14 cellular contexts compared by ENCODE assay signal in the genomic region with DNA sequence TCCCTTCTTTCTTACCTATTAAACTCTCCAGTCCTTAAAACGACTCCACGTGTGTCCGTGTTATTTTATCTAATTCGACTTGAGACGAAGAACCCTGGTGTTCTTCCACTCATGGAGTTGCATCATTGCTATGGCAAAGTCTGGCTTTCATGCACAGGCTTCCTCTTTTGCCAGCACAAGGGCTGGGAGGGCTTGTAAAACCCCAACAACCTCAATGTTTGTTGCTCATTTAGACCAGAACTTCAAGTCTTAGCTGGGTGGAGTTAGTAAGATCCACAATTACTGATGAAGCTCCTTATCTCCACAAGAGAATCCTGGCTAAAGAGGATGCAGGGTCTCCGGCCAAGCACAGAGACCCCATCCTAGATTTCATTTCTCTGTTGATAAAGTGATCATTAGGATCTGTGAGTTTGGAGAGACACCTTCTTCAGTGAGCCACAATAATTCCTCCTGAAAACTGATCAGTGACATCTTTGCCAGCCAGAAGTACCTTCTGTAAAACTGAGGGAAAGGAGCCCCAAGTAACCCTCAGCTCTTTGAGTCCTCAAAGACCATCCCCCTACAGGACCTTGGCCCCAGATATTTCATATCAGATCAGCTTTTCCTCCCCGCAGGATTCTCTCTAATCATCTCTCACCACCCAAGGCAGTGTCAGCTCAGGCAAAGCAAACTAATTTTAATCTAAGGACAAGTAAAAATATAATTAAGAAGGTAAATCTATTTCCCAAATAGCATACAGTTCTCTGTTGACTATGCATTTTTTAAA.
DNase-seq lines count a peak whose midpoint lies in the region; ATAC-seq and TF ChIP-seq lines count a peak whose summit lies in the region.
"Had no signal": no experiment of that assay in that cellular context is flagged by ENCODE, and none has a peak within 500 bp of the region (broad histone marks: within the 10 kb centered on the region; RNA-seq: fewer than 3 reads in every experiment).

No MANE protein-coding gene starts in this region.

- peaks cover 81% of the 10 kb centered on the region for H3K4me1 Mint-ChIP-seq in activated CD8-positive, alpha-beta T cell treated with anti-CD3 and anti-CD28 coated beads, Interleukin-2, amount 10 ng/mL, durations not matched to agents 7 days and 5 days (ENCODE audit: low read depth)
- peaks cover 50 to 58% of the 10 kb centered on the region in 2 donors for H3K4me1 Mint-ChIP-seq in natural killer cell treated with Interleukin-12 subunit alpha and Interleukin-12 subunit beta and Interleukin-15 and Interleukin-18, amount 100 ng/mL, for 72 hours (ENCODE audit: low read depth in 2 of 2)
- H3K4me1 Mint-ChIP-seq: activated B cell treated with CpG ODN at 0.5 μM for 24 hours had no signal

- POLR2A ChIA-PET in activated CD8-positive, alpha-beta T cell treated with anti-CD3 and anti-CD28 coated beads, Interleukin-2, amount 10 ng/mL, durations not matched to agents 7 days and 5 days (lab: Charles Lee): interaction anchor here (0.7 to 2.4 kb wide), 11 partner anchors 11 to 143 kb away, joined by 3 to 32 read pairs (median 5); no protein-coding TSS in a partner anchor

- H3K9me3 Mint-ChIP-seq in activated CD8-positive, alpha-beta T cell treated with anti-CD3 and anti-CD28 coated beads, Interleukin-2, amount 10 ng/mL, durations not matched to agents 7 days and 5 days (ENCODE audit: insufficient read depth): no peaks in the 10 kb centered on the region
- H3K9me3 Mint-ChIP-seq in natural killer cell treated with Interleukin-12 subunit alpha and Interleukin-12 subunit beta and Interleukin-15 and Interleukin-18, amount 100 ng/mL, for 72 hours: peaks cover 2% of the 10 kb centered on the region
- H3K9me3 Mint-ChIP-seq: activated B cell treated with CpG ODN at 0.5 μM for 24 hours had no signal

- CTCF ChIA-PET in activated CD8-positive, alpha-beta T cell treated with anti-CD3 and anti-CD28 coated beads, Interleukin-2, amount 10 ng/mL, durations not matched to agents 7 days and 5 days (lab: Charles Lee): interaction anchor here (0.7 to 5.0 kb wide), 20 partner anchors 8 to 512 kb away, joined by 3 to 51 read pairs (median 5); no protein-coding TSS in a partner anchor

- H3K36me3 ChIP-seq in vagina: no peaks in the 10 kb centered on the region
- H3K36me3 ChIP-seq: cardiac muscle cell, ovary, SJSA1, suprapubic skin had no signal

- no peaks in the 10 kb centered on the region for H3K4me1 ChIP-seq in vagina
- H3K4me1 ChIP-seq: A549, SJSA1, suprapubic skin had no signal

- H3K4me3 Mint-ChIP-seq in activated CD8-positive, alpha-beta T cell treated with anti-CD3 and anti-CD28 coated beads, Interleukin-2, amount 10 ng/mL, durations not matched to agents 7 days and 5 days: peak overlapping the region; percentile 55
- peak overlapping the region; percentile 69 for H3K4me3 Mint-ChIP-seq in natural killer cell treated with Interleukin-12 subunit alpha and Interleukin-12 subunit beta and Interleukin-15 and Interleukin-18, amount 100 ng/mL, for 72 hours
- H3K4me3 Mint-ChIP-seq: activated B cell treated with CpG ODN at 0.5 μM for 24 hours had no signal

- no peak overlapping the region for H3K27ac ChIP-seq in vagina
- H3K27ac ChIP-seq: A549, cardiac muscle cell, ovary, SJSA1, suprapubic skin had no signal

- TF ChIP-seq CTCF in vagina (IDR thresholded peaks at IDR 0.05): no peak

- no peaks in the 10 kb centered on the region for H3K9me3 ChIP-seq in vagina
- H3K9me3 ChIP-seq: A549, ovary, SJSA1, suprapubic skin had no signal

- TF ChIP-seq POLR2A in vagina (IDR thresholded peaks at IDR 0.05): no peak

- no peaks in the 10 kb centered on the region for H3K27me3 Mint-ChIP-seq in activated CD8-positive, alpha-beta T cell treated with anti-CD3 and anti-CD28 coated beads, Interleukin-2, amount 10 ng/mL, durations not matched to agents 7 days and 5 days (ENCODE audit: low read depth)
- H3K27me3 Mint-ChIP-seq in natural killer cell treated with Interleukin-12 subunit alpha and Interleukin-12 subunit beta and Interleukin-15 and Interleukin-18, amount 100 ng/mL, for 72 hours: no peaks in the 10 kb centered on the region

- ATAC-seq in activated CD8-positive, alpha-beta T cell treated with anti-CD3 and anti-CD28 coated beads, Interleukin-2, amount 10 ng/mL, durations not matched to agents 7 days and 5 days: peak; percentile 23
- ATAC-seq in natural killer cell treated with Interleukin-12 subunit alpha and Interleukin-12 subunit beta and Interleukin-15 and Interleukin-18, amount 100 ng/mL, for 72 hours: no peak
- ATAC-seq in HG03571 (IDR thresholded peaks at IDR 0.05; ENCODE audit: unreplicated experiment) (no peak), HG03378 (IDR thresholded peaks at IDR 0.05; ENCODE audit: unreplicated experiment) (no peak)
- ATAC-seq: A549 had no signal

- peaks cover 25% of the 10 kb centered on the region for H3K36me3 Mint-ChIP-seq in activated CD8-positive, alpha-beta T cell treated with anti-CD3 and anti-CD28 coated beads, Interleukin-2, amount 10 ng/mL, durations not matched to agents 7 days and 5 days (ENCODE audit: low read depth)
- H3K36me3 Mint-ChIP-seq in natural killer cell treated with Interleukin-12 subunit alpha and Interleukin-12 subunit beta and Interleukin-15 and Interleukin-18, amount 100 ng/mL, for 72 hours: peaks cover 5% of the 10 kb centered on the region

- H3K27ac Mint-ChIP-seq in activated CD8-positive, alpha-beta T cell treated with anti-CD3 and anti-CD28 coated beads, Interleukin-2, amount 10 ng/mL, durations not matched to agents 7 days and 5 days: peak overlapping the region; percentile 92
- H3K27ac Mint-ChIP-seq in natural killer cell treated with Interleukin-12 subunit alpha and Interleukin-12 subunit beta and Interleukin-15 and Interleukin-18, amount 100 ng/mL, for 72 hours: peak overlapping the region; percentile 76 to 80
- H3K27ac Mint-ChIP-seq: activated B cell treated with CpG ODN at 0.5 μM for 24 hours had no signal

- H3K27me3 ChIP-seq in vagina: no peaks in the 10 kb centered on the region
- H3K27me3 ChIP-seq: cardiac muscle cell, ovary, SJSA1 had no signal

- intact Hi-C loops in vagina (cut with DNase I): no loop called here

- no peak overlapping the region for H3K4me3 ChIP-seq in vagina
- H3K4me3 ChIP-seq: A549, cardiac muscle cell, ovary, SJSA1, suprapubic skin had no signal

- peak; percentile 6 for DNase-seq in NK-92 treated with Interleukin-12 subunit alpha and Interleukin-12 subunit beta, amount 100 ng/mL, for 24 hours (lab: John Stamatoyannopoulos, UW)
- DNase-seq in NK-92 (lab: John Stamatoyannopoulos, UW; ENCODE audit: unreplicated experiment) (no peak), MV-4-11 (lab: John Stamatoyannopoulos, UW) (peak; percentile 80), vagina (ENCODE audit: extremely low spot score in 2 of 2) (no peak)
- DNase-seq in activated CD8-positive, alpha-beta T cell treated with anti-CD3 and anti-CD28 coated beads, Interleukin-2, amount 10 ng/mL, durations not matched to agents 7 days and 5 days: peak; percentile 38
- DNase-seq in natural killer cell treated with Interleukin-12 subunit alpha and Interleukin-12 subunit beta and Interleukin-15 and Interleukin-18, amount 100 ng/mL, for 72 hours (ENCODE audit: low spot score): no peak
- DNase-seq: activated B cell treated with CpG ODN at 0.5 μM for 24 hours, ovary had no signal

Comparison
In these comparisons a context has a peak if more than half of its experiments do, and no peak if none do; other contexts are left out.
1. DNase-seq: peak in NK-92 treated with Interleukin-12 subunit alpha and Interleukin-12 subunit beta, amount 100 ng/mL, for 24 hours (single experiment), MV-4-11 (single experiment) and activated CD8-positive, alpha-beta T cell treated with anti-CD3 and anti-CD28 coated beads, Interleukin-2, amount 10 ng/mL, durations not matched to agents 7 days and 5 days (single experiment); none in NK-92 (single experiment), natural killer cell treated with Interleukin-12 subunit alpha and Interleukin-12 subunit beta and Interleukin-15 and Interleukin-18, amount 100 ng/mL, for 72 hours (single experiment) and vagina (0 of 2).